8 cellular contexts compared by ENCODE assay signal in the genomic region with DNA sequence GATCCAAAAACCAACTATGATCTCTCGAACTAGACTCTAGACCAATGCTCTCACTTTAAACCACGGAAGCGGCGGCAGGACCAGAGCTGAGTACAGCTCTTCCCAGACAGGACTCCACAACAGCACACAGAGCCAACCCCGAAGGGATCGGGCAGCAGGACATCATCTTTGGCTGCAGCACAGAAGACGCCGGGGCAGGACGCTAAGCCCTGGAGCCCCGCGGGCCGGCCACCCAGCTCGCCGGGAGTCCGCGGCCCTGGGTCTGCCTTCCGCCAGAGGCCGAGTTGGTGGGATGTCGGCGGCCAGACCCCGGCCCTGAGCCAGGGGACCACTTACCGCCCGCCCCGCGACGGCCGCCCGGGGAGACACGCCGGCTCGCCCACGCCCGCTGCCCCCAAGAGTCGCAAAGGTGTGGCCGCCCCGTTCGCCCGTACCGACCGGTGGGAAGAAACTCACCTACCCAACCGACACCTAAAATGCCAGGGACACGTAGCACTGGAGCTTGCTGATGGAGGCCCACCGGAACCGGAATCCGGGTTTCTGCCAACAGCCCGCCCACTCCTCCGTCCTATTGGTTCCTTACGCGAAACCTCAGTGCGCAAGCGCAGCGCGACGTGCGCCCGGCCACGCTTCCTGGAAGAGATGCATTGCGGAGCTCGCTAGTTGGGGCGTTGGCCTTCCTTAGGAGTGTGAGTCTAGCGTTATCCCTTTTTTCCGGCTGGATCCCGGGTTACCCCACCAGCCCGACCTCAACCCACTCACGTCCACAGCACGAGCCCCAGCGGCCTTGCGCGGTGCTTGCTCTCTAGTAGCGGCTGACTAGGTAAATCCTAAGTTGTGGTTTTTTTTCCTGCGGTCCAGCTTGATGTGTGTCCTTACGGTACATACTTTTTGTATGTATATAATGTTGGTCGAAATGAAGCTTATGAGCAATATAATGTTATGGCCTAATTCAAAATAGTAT. TPM values are rescaled to one million over a fixed set of nuclear protein-coding genes. Genes with fewer than 3 reads are reported as not detected.
A peak's percentile ranks its signal among the peaks of the same experiment; 100 is the strongest.
DNase-seq lines count a peak whose midpoint lies in the region; ATAC-seq, FAIRE-seq and TF ChIP-seq lines count a peak whose summit lies in the region.

A gene (minus strand): TSS at position 510 of the 964 bp plus-strand sequence. CDS start 1,623 bp downstream, outside the sequence.

- peaks cover 35% of the 10 kb centered on the region for H3K36me3 Mint-ChIP-seq in activated naive CD8-positive, alpha-beta T cell treated with anti-CD3 and anti-CD28 coated beads, Interleukin-2, amount 50 U/mL, for 24 hours (ENCODE audit: low read depth)

- H3K9me3 Mint-ChIP-seq in activated naive CD8-positive, alpha-beta T cell treated with anti-CD3 and anti-CD28 coated beads, Interleukin-2, amount 50 U/mL, for 24 hours = no peaks in the 10 kb centered on the region

- H3K27me3 Mint-ChIP-seq in activated naive CD8-positive, alpha-beta T cell treated with anti-CD3 and anti-CD28 coated beads, Interleukin-2, amount 50 U/mL, for 24 hours = peaks cover 9% of the 10 kb centered on the region

- H3K27me3 ChIP-seq in pancreas = no peaks in the 10 kb centered on the region
- H3K27me3 ChIP-seq in tibial artery = no peaks in the 10 kb centered on the region

- WGBS in pancreas, 2 donors = 0 to 1% methylated on average over 63 to 73 of the region's 73 CpGs

- H3K27ac ChIP-seq in pancreas (peak within 1 kb of the TSS; percentile 83 to 90 (median 86)), tibial artery (peak within 1 kb of the TSS; percentile 93 to 97)

- peak within 1 kb of the TSS; percentile 79 for H3K4me3 ChIP-seq in GM12865 (ENCODE audit: low read depth, low read length)
- H3K4me3 ChIP-seq in pancreas = peak within 1 kb of the TSS; percentile 83 to 99 (median 94)
- H3K4me3 ChIP-seq in tibial artery = peak within 1 kb of the TSS; percentile 96 to 99

- peak within 1 kb of the TSS; percentile 96 for H3K27ac Mint-ChIP-seq in activated naive CD8-positive, alpha-beta T cell treated with anti-CD3 and anti-CD28 coated beads, Interleukin-2, amount 50 U/mL, for 24 hours

- TF ChIP-seq CTCF in GM12865 (IDR thresholded peaks at IDR 0.05; ENCODE audit: insufficient read depth, low read depth, low read length, missing control alignments) (no peak), pancreas (IDR thresholded peaks at IDR 0.05) (no peak), tibial artery (IDR thresholded peaks at IDR 0.05) (no peak)

- intact Hi-C loops in Right ventricle myocardium superior (cut with DNase I) (no loop called here), pancreas (cut with DNase I) (no loop called here), tibial artery (cut with DNase I; ENCODE audit: low total_unique reads) (loop anchor here (5.0 to 10.0 kb wide), 2 partner anchors 608 to 806 kb away; a partner anchor contains a TSS)

- peaks cover 0 to 10% (median 7%) of the 10 kb centered on the region in 3 donors for H3K36me3 ChIP-seq in pancreas
- H3K36me3 ChIP-seq in tibial artery = peaks cover 0 to 17% (median 15%) of the 10 kb centered on the region in 3 donors

- DNase-seq in GM12865 (ENCODE audit: low read depth) (peak; percentile 98), NCI-H1417 treated with DMSO at 0.1 percent for 48 hours (lab: John Stamatoyannopoulos, UW) (peak; percentile 77), SW480 (ENCODE audit: low spot score) (peak; percentile 99), Right ventricle myocardium superior (peak; percentile 98), pancreas (peak; percentile 96 to 100 (median 98)), tibial artery (peak; percentile 98 to 99)
- peak; percentile 96 for DNase-seq in activated naive CD8-positive, alpha-beta T cell treated with anti-CD3 and anti-CD28 coated beads, Interleukin-2, amount 50 U/mL, for 24 hours

- peak within 1 kb of the TSS; percentile 98 for H3K4me3 Mint-ChIP-seq in activated naive CD8-positive, alpha-beta T cell treated with anti-CD3 and anti-CD28 coated beads, Interleukin-2, amount 50 U/mL, for 24 hours

- ATAC-seq in HG02763 (IDR thresholded peaks at IDR 0.05; ENCODE audit: unreplicated experiment) (peak; percentile 95), Right ventricle myocardium superior (ENCODE audit: poor library complexity) (peak; percentile 100), pancreas (peak; percentile 96 to 99 (median 98))
- ATAC-seq in activated naive CD8-positive, alpha-beta T cell treated with anti-CD3 and anti-CD28 coated beads, Interleukin-2, amount 50 U/mL, for 24 hours = peak; percentile 92

- H3K4me1 Mint-ChIP-seq in activated naive CD8-positive, alpha-beta T cell treated with anti-CD3 and anti-CD28 coated beads, Interleukin-2, amount 50 U/mL, for 24 hours = peaks cover 28% of the 10 kb centered on the region

- H3K9me3 ChIP-seq in pancreas (no peaks in the 10 kb centered on the region), tibial artery (no peaks in the 10 kb centered on the region)

- FAIRE-seq in pancreas (lab: Jason Lieb, UNC) = no peak

- H3K4me1 ChIP-seq in pancreas = peaks cover 0 to 17% (median 0%) of the 10 kb centered on the region in 3 donors
- H3K4me1 ChIP-seq in tibial artery = peaks cover 0 to 35% (median 17%) of the 10 kb centered on the region in 4 donors

RNA-seq across cellular contexts. Expression of the gene that starts here (rescaled TPM):
- 130 TPM for total RNA-seq in Right ventricle myocardium superior
- 100 to 1,000 TPM in 2 of 6 donors, 10 to 100 TPM in 4; 61.9 to 108 (median 73.9) TPM for total RNA-seq in pancreas
- polyA plus RNA-seq in pancreas = 100 to 1,000 TPM; 128 to 275 TPM

Comparison
In these comparisons a context has a peak if more than half of its experiments do, and no peak if none do; other contexts are left out.
1. Peak in every context shown above with its lines: DNase-seq, ATAC-seq, H3K4me3 ChIP-seq and H3K27ac ChIP-seq.